2 cellular contexts compared by ENCODE assay signal in the genomic region with DNA sequence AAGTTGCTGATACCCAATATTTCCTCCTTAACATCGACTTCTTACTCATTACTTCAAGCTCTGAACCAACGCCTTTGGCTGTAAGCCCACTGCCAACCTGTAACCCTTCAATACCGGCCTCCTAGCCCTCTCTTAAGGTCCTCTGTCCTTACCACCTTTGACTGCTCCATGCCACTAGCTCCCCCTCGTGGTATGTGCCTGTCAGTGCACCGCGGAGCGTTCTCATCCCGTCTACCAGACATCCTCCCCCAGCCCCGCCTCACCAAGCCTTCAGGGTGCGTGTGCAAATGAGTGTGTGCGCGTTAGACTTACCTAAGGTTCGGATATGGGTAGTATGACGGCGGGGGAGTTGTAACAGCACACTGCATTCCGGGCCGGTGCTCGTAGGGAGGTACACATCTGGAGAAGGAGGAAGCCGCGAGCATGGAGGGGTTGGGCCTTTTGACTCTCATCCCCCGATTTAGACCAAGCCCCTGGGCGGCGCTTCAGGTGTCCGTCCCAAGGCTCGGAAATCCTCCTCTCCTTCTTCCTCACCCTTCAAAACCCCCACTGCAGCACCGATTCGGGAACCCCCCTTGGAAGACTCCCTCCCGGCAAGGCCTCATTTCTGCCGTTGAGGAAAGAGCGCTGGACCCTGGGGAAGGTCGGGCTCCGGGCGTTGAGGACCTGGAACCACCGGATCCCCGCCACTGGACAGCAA.
A peak's percentile ranks its signal among the peaks of the same experiment; 100 is the strongest.
TF ChIP-seq lines count a peak whose summit lies in the region.

No MANE protein-coding gene starts in this region.

TF ChIP-seq in GM23338, 12 proteins besides CTCF, POLR2A, EP300 and RAD21:
- TF ChIP-seq ETS1 (IDR thresholded peaks at IDR 0.05) (no peak), JUNB (IDR thresholded peaks at IDR 0.05; ENCODE audit: unreplicated experiment) (peak; percentile 72), ZNF462 (CRISPR knock-in tag; IDR thresholded peaks at IDR 0.05) (0 out of 2 replicates have a peak, but pooled peaks have one; percentile 3)

TF ChIP-seq in K562, 482 proteins besides CTCF, POLR2A, EP300 and RAD21 (continues in another document):
- TF ChIP-seq ZNF212 (CRISPR knock-in tag; IDR thresholded peaks at IDR 0.05) (no peak), RB1 (IDR thresholded peaks at IDR 0.05; ENCODE audit: low read depth) (peak; percentile 48; the same call in 1 of the 2 replicates), KDM5B (IDR thresholded peaks at IDR 0.05; ENCODE audit: insufficient replicate concordance, low read depth, low read length) (no peak), ETS2 (tag; IDR thresholded peaks at IDR 0.05; ENCODE audit: borderline replicate concordance, poor library complexity, severe bottlenecking) (no peak), IRF2 (CRISPR knock-in tag; IDR thresholded peaks at IDR 0.05) (no peak), ZBTB33 (CRISPR knock-in tag; IDR thresholded peaks at IDR 0.05) (peak; percentile 84), YBX1 (IDR thresholded peaks at IDR 0.05) (no peak), HMG20B (CRISPR knock-in tag; IDR thresholded peaks at IDR 0.05) (no peak), CHD2 (IDR thresholded peaks at IDR 0.05; ENCODE audit: low read depth, low read length) (no peak), TFAP4 (CRISPR knock-in tag; IDR thresholded peaks at IDR 0.05; ENCODE audit: borderline replicate concordance) (peak; percentile 49; the same call in 1 of the 2 replicates), ZC3H4 (CRISPR knock-in tag; IDR thresholded peaks at IDR 0.05; ENCODE audit: borderline replicate concordance) (no peak), STAG1 (CRISPR knock-in tag; IDR thresholded peaks at IDR 0.05; ENCODE audit: borderline replicate concordance) (peak; percentile 73; the same call in 1 of the 2 replicates), ZSCAN32 (CRISPR knock-in tag; IDR thresholded peaks at IDR 0.05) (no peak), ZNF41 (CRISPR knock-in tag; conservative IDR thresholded peaks at IDR 0.05) (no peak), HNRNPK (IDR thresholded peaks at IDR 0.05; ENCODE audit: low read depth, low read length, poor library complexity, severe bottlenecking) (no peak), HNRNPUL1 (IDR thresholded peaks at IDR 0.05; ENCODE audit: low read length) (no peak), HDGF (IDR thresholded peaks at IDR 0.05) (0 out of 2 replicates have a peak, but pooled peaks have one; percentile 59), ZNF589 (CRISPR knock-in tag; IDR thresholded peaks at IDR 0.05; ENCODE audit: low read depth) (no peak), KDM2B (CRISPR knock-in tag; IDR thresholded peaks at IDR 0.05) (no peak), MEIS2 (IDR thresholded peaks at IDR 0.05; ENCODE audit: partially characterized antibody) (peak; percentile 29), RFX5 (IDR thresholded peaks at IDR 0.05; ENCODE audit: low read depth, low read length) (no peak), ATF1 (CRISPR knock-in tag; IDR thresholded peaks at IDR 0.05) (no peak), ATF1 (tag; IDR thresholded peaks at IDR 0.05) (peak; percentile 26; the same call in 1 of the 2 replicates), ESRRA (IDR thresholded peaks at IDR 0.05; ENCODE audit: borderline replicate concordance, low read depth) (peak; percentile 51; the same call in 1 of the 2 replicates), HCFC1 (IDR thresholded peaks at IDR 0.05; ENCODE audit: low read depth, low read length) (0 out of 2 replicates have a peak, but pooled peaks have one; percentile 11), MAZ (CRISPR knock-in tag; conservative IDR thresholded peaks at IDR 0.05 in 1 of 2, IDR thresholded peaks at IDR 0.05 in 1 of 2) (0 out of 4 replicates have a peak, but pooled peaks of 1 of the 2 experiments have one; percentile 37), ZNF609 (CRISPR knock-in tag; IDR thresholded peaks at IDR 0.05; ENCODE audit: borderline replicate concordance) (no peak), OTX1 (CRISPR knock-in tag; IDR thresholded peaks at IDR 0.05) (no peak), NONO (IDR thresholded peaks at IDR 0.05; ENCODE audit: low read depth in 2 of 2, low read length in 1 of 2) (no peak), ZNF551 (CRISPR knock-in tag; IDR thresholded peaks at IDR 0.05) (no peak), HEY1 (CRISPR knock-in tag; IDR thresholded peaks at IDR 0.05; ENCODE audit: borderline replicate concordance) (no peak), EP400 (IDR thresholded peaks at IDR 0.05) (no peak; the same call in 1 of the 2 replicates), GABPA (tag; conservative IDR thresholded peaks at IDR 0.05; ENCODE audit: low read depth) (no peak)
- TF ChIP-seq, protein P1, sequence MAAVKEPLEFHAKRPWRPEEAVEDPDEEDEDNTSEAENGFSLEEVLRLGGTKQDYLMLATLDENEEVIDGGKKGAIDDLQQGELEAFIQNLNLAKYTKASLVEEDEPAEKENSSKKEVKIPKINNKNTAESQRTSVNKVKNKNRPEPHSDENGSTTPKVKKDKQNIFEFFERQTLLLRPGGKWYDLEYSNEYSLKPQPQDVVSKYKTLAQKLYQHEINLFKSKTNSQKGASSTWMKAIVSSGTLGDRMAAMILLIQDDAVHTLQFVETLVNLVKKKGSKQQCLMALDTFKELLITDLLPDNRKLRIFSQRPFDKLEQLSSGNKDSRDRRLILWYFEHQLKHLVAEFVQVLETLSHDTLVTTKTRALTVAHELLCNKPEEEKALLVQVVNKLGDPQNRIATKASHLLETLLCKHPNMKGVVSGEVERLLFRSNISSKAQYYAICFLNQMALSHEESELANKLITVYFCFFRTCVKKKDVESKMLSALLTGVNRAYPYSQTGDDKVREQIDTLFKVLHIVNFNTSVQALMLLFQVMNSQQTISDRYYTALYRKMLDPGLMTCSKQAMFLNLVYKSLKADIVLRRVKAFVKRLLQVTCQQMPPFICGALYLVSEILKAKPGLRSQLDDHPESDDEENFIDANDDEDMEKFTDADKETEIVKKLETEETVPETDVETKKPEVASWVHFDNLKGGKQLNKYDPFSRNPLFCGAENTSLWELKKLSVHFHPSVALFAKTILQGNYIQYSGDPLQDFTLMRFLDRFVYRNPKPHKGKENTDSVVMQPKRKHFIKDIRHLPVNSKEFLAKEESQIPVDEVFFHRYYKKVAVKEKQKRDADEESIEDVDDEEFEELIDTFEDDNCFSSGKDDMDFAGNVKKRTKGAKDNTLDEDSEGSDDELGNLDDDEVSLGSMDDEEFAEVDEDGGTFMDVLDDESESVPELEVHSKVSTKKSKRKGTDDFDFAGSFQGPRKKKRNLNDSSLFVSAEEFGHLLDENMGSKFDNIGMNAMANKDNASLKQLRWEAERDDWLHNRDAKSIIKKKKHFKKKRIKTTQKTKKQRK (IDR thresholded peaks at IDR 0.05; ENCODE audit: borderline replicate concordance, low read depth, low read length) = no peak
- TF ChIP-seq, protein P2, sequence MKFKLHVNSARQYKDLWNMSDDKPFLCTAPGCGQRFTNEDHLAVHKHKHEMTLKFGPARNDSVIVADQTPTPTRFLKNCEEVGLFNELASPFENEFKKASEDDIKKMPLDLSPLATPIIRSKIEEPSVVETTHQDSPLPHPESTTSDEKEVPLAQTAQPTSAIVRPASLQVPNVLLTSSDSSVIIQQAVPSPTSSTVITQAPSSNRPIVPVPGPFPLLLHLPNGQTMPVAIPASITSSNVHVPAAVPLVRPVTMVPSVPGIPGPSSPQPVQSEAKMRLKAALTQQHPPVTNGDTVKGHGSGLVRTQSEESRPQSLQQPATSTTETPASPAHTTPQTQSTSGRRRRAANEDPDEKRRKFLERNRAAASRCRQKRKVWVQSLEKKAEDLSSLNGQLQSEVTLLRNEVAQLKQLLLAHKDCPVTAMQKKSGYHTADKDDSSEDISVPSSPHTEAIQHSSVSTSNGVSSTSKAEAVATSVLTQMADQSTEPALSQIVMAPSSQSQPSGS (CRISPR knock-in tag; IDR thresholded peaks at IDR 0.05) = no peak
- TF ChIP-seq, protein P3, sequence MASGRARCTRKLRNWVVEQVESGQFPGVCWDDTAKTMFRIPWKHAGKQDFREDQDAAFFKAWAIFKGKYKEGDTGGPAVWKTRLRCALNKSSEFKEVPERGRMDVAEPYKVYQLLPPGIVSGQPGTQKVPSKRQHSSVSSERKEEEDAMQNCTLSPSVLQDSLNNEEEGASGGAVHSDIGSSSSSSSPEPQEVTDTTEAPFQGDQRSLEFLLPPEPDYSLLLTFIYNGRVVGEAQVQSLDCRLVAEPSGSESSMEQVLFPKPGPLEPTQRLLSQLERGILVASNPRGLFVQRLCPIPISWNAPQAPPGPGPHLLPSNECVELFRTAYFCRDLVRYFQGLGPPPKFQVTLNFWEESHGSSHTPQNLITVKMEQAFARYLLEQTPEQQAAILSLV (tag; IDR thresholded peaks at IDR 0.05) = no peak
- TF ChIP-seq, protein P4, sequence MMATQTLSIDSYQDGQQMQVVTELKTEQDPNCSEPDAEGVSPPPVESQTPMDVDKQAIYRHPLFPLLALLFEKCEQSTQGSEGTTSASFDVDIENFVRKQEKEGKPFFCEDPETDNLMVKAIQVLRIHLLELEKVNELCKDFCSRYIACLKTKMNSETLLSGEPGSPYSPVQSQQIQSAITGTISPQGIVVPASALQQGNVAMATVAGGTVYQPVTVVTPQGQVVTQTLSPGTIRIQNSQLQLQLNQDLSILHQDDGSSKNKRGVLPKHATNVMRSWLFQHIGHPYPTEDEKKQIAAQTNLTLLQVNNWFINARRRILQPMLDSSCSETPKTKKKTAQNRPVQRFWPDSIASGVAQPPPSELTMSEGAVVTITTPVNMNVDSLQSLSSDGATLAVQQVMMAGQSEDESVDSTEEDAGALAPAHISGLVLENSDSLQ (IDR thresholded peaks at IDR 0.05) = peak; percentile 46; the same call in 1 of the 2 replicates
- TF ChIP-seq, protein P5, sequence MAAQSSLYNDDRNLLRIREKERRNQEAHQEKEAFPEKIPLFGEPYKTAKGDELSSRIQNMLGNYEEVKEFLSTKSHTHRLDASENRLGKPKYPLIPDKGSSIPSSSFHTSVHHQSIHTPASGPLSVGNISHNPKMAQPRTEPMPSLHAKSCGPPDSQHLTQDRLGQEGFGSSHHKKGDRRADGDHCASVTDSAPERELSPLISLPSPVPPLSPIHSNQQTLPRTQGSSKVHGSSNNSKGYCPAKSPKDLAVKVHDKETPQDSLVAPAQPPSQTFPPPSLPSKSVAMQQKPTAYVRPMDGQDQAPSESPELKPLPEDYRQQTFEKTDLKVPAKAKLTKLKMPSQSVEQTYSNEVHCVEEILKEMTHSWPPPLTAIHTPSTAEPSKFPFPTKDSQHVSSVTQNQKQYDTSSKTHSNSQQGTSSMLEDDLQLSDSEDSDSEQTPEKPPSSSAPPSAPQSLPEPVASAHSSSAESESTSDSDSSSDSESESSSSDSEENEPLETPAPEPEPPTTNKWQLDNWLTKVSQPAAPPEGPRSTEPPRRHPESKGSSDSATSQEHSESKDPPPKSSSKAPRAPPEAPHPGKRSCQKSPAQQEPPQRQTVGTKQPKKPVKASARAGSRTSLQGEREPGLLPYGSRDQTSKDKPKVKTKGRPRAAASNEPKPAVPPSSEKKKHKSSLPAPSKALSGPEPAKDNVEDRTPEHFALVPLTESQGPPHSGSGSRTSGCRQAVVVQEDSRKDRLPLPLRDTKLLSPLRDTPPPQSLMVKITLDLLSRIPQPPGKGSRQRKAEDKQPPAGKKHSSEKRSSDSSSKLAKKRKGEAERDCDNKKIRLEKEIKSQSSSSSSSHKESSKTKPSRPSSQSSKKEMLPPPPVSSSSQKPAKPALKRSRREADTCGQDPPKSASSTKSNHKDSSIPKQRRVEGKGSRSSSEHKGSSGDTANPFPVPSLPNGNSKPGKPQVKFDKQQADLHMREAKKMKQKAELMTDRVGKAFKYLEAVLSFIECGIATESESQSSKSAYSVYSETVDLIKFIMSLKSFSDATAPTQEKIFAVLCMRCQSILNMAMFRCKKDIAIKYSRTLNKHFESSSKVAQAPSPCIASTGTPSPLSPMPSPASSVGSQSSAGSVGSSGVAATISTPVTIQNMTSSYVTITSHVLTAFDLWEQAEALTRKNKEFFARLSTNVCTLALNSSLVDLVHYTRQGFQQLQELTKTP (IDR thresholded peaks at IDR 0.05; ENCODE audit: low read depth in 1 of 2, partially characterized antibody in 2 of 2) = no peak
